ENCODE assay signal across 1 cellular context in the genomic region with DNA sequence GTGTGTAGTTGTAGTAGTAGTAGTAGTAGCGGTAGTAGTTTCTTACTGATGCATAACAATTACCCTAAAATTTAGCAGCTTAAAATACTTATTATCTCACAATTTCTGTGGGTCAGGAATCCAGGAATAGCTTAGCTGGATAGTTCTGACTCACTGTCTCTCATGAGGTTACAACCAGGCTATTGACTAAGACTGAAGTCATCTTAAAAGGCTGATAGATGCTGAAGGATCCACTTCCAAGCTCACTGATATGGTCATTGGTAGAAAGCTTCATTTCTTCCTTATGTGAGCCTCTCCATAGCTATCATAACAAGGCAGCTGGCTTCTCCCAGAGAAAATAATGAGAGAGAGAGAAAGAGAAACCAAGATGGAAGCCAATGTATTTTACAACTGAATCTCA.
TF ChIP-seq lines count a peak whose summit lies in the region.

No MANE protein-coding gene starts in this region.

TF ChIP-seq in GM23338, 12 proteins besides CTCF, POLR2A, EP300 and RAD21 (continued from another document):
- TF ChIP-seq, protein P1, sequence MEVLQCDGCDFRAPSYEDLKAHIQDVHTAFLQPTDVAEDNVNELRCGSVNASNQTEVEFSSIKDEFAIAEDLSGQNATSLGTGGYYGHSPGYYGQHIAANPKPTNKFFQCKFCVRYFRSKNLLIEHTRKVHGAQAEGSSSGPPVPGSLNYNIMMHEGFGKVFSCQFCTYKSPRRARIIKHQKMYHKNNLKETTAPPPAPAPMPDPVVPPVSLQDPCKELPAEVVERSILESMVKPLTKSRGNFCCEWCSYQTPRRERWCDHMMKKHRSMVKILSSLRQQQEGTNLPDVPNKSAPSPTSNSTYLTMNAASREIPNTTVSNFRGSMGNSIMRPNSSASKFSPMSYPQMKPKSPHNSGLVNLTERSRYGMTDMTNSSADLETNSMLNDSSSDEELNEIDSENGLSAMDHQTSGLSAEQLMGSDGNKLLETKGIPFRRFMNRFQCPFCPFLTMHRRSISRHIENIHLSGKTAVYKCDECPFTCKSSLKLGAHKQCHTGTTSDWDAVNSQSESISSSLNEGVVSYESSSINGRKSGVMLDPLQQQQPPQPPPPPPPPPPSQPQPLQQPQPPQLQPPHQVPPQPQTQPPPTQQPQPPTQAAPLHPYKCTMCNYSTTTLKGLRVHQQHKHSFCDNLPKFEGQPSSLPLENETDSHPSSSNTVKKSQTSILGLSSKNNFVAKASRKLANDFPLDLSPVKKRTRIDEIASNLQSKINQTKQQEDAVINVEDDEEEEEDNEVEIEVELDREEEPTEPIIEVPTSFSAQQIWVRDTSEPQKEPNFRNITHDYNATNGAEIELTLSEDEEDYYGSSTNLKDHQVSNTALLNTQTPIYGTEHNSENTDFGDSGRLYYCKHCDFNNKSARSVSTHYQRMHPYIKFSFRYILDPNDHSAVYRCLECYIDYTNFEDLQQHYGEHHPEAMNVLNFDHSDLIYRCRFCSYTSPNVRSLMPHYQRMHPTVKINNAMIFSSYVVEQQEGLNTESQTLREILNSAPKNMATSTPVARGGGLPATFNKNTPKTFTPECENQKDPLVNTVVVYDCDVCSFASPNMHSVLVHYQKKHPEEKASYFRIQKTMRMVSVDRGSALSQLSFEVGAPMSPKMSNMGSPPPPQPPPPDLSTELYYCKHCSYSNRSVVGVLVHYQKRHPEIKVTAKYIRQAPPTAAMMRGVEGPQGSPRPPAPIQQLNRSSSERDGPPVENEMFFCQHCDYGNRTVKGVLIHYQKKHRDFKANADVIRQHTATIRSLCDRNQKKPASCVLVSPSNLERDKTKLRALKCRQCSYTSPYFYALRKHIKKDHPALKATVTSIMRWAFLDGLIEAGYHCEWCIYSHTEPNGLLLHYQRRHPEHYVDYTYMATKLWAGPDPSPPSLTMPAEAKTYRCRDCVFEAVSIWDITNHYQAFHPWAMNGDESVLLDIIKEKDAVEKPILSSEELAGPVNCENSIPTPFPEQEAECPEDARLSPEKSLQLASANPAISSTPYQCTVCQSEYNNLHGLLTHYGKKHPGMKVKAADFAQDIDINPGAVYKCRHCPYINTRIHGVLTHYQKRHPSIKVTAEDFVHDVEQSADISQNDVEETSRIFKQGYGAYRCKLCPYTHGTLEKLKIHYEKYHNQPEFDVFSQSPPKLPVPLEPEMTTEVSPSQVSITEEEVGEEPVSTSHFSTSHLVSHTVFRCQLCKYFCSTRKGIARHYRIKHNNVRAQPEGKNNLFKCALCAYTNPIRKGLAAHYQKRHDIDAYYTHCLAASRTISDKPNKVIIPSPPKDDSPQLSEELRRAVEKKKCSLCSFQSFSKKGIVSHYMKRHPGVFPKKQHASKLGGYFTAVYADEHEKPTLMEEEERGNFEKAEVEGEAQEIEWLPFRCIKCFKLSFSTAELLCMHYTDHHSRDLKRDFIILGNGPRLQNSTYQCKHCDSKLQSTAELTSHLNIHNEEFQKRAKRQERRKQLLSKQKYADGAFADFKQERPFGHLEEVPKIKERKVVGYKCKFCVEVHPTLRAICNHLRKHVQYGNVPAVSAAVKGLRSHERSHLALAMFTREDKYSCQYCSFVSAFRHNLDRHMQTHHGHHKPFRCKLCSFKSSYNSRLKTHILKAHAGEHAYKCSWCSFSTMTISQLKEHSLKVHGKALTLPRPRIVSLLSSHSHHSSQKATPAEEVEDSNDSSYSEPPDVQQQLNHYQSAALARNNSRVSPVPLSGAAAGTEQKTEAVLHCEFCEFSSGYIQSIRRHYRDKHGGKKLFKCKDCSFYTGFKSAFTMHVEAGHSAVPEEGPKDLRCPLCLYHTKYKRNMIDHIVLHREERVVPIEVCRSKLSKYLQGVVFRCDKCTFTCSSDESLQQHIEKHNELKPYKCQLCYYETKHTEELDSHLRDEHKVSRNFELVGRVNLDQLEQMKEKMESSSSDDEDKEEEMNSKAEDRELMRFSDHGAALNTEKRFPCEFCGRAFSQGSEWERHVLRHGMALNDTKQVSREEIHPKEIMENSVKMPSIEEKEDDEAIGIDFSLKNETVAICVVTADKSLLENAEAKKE (CRISPR knock-in tag; IDR thresholded peaks at IDR 0.05) = no peak
